29 cellular contexts compared by ENCODE assay signal in the genomic region with DNA sequence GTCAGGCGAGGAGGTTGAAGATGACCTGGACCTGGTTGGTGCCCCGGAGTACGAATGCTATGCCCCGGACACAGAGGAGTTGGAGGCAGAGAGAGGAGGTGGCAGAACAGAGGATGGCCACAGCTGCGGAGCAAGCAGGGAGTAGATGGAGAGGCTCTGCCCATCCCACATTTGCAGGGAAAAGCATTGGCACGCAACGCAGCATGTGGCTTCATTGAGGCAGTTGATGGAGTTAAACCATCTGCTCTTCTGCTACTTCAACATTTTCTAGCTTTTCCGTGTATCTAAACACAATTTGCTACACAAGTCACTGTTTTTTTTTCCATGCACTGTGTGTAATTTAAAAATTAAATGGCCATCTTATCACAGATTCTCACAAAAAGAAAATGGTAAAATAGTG.
"Had no signal": no experiment of that assay in that cellular context is flagged by ENCODE, and none has a peak within 500 bp of the region (broad histone marks: within the 10 kb centered on the region; RNA-seq: fewer than 3 reads in every experiment).

No MANE protein-coding gene starts in this region.

- H3K27ac Mint-ChIP-seq: endodermal cell, progenitor cell of endocrine pancreas had no signal

- H3K27me3 ChIP-seq: gastrocnemius medialis, hepatocyte, left lung, pancreas, right atrium auricular region, stomach, thyroid gland had no signal

- ATAC-seq: esophagus mucosa; gastrocnemius medialis; left cardiac atrium; left lung; naive thymus-derived CD4-positive, alpha-beta T cell; pancreas; sciatic nerve had no signal

- DNase-seq: effector CD8-positive, alpha-beta T cell; endodermal cell; foreskin fibroblast; gastrocnemius medialis; head of caudate nucleus; kidney; left cardiac atrium; left lung; mesendoderm; midbrain; naive thymus-derived CD4-positive, alpha-beta T cell; occipital lobe; pancreas; stimulated activated CD4-positive, alpha-beta T cell treated with anti-CD3 and anti-CD28 coated beads, Interleukin-12 subunit alpha, Interleukin-12 subunit beta, amount 100 ng/mL, for 4 hours; stimulated activated CD4-positive, alpha-beta T cell treated with anti-CD3 and anti-CD28 coated beads, Interleukin-1b, Interleukin-23, amount 100 ng/mL, for 48 hours; stimulated activated CD4-positive, alpha-beta T cell treated with anti-CD3 and anti-CD28 coated beads, Interleukin-4, amount 100 ng/mL, for 1 hour; stimulated activated CD8-positive, alpha-beta memory T cell treated with anti-CD3 and anti-CD28 coated beads, Interleukin-4, amount 100 ng/mL, for 48 hours; stimulated activated naive CD4-positive, alpha-beta T cell treated with Interleukin-2 at 50 U/mL for 16 hours; stomach; thyroid gland; trophoblast cell had no signal

- H3K4me3 ChIP-seq: gastrocnemius medialis, hepatocyte, left lung, pancreas, right atrium auricular region, smooth muscle cell, stomach, thyroid gland had no signal

- H3K4me3 Mint-ChIP-seq: central memory CD8-positive, alpha-beta T cell; endodermal cell; naive thymus-derived CD4-positive, alpha-beta T cell had no signal

- H3K27me3 Mint-ChIP-seq: central memory CD8-positive, alpha-beta T cell; naive thymus-derived CD4-positive, alpha-beta T cell; progenitor cell of endocrine pancreas had no signal

- H3K27ac ChIP-seq: epithelial cell of prostate, gastrocnemius medialis, hepatocyte, left lung, pancreas, right atrium auricular region, stomach, thyroid gland had no signal

- H3K4me1 ChIP-seq: gastrocnemius medialis, left lung, pancreas, right atrium auricular region, stomach, thyroid gland had no signal

- H3K4me1 Mint-ChIP-seq: central memory CD8-positive, alpha-beta T cell; endodermal cell had no signal

- H3K9me3 ChIP-seq: gastrocnemius medialis, pancreas, right atrium auricular region, thyroid gland had no signal
